In genomic region chr3:130839815-130840214, GRCh38 we compare ENCODE assay signal across 10 cellular contexts. TPM values are rescaled to one million over a fixed set of nuclear protein-coding genes. Genes with fewer than 3 reads are reported as not detected.
DNase-seq lines count a peak whose midpoint lies in the region; ATAC-seq lines count a peak whose summit lies in the region.
"Had no signal": no experiment of that assay in that cellular context is flagged by ENCODE, and none has a peak within 500 bp of the region (broad histone marks: within the 10 kb centered on the region; RNA-seq: fewer than 3 reads in every experiment).

No MANE protein-coding gene starts in this region.

- H3K4me3 ChIP-seq in skeletal muscle tissue (ENCODE audit: low read length in 3 of 3), result peak overlapping the region in 2 of 3 donors; percentile 10 to 22

- peak; percentile 18 for DNase-seq in SIG-M5 treated with dmso at 0.1 percent for 504 hours (lab: John Stamatoyannopoulos, UW; ENCODE audit: unreplicated experiment)
- no peak for DNase-seq in SIG-M5 (lab: John Stamatoyannopoulos, UW)
- DNase-seq in NCI-H2171 (lab: John Stamatoyannopoulos, UW), result peak; percentile 97
- DNase-seq in medulla oblongata (ENCODE audit: extremely low spot score), result no peak
- DNase-seq in HK-2 (ENCODE audit: unreplicated experiment), result no peak
- DNase-seq: activated T-cell treated with anti-CD3 and anti-CD28 coated beads, Interleukin-2, amount 50 U/mL, for 1 hour; naive B cell had no signal

- no peaks in the 10 kb centered on the region for H3K9me3 ChIP-seq in skeletal muscle tissue (ENCODE audit: control insufficient read depth in 3 of 3, low read length in 3 of 3)

- H3K36me3 ChIP-seq in skeletal muscle tissue (ENCODE audit: control insufficient read depth in 3 of 3, insufficient read depth in 3 of 3, low read length in 3 of 3), result no peaks in the 10 kb centered on the region

- H3K4me1 ChIP-seq in skeletal muscle tissue (ENCODE audit: control insufficient read depth in 3 of 3, insufficient read depth in 3 of 3, low read length in 3 of 3), result peaks cover 16 to 39% (median 23%) of the 10 kb centered on the region in 3 donors

- H3K9ac ChIP-seq in skeletal muscle tissue (ENCODE audit: low read depth in 1 of 3, low read length in 3 of 3), result peak overlapping the region in 2 of 3 donors; percentile 6 to 34

- peak; percentile 76 for ATAC-seq in HG03066 (IDR thresholded peaks at IDR 0.05; ENCODE audit: low read depth, unreplicated experiment)
- no peak for ATAC-seq in HG03045 (IDR thresholded peaks at IDR 0.05; ENCODE audit: unreplicated experiment)

- no peaks in the 10 kb centered on the region for H3K27me3 ChIP-seq in skeletal muscle tissue (ENCODE audit: control insufficient read depth in 3 of 3, insufficient read depth in 3 of 3, low read length in 3 of 3)

- H3K27ac ChIP-seq in skeletal muscle tissue (ENCODE audit: low read depth, low read length), result peak overlapping the region; percentile 72

RNA-seq across cellular contexts. Expression of gene ATP2C1, which starts 54.1 kb away (rescaled TPM):
- total RNA-seq in skeletal muscle tissue, result 106 TPM

Comparison
In these comparisons a context has a peak if more than half of its experiments do, and no peak if none do; other contexts are left out.
1. DNase-seq: peak in SIG-M5 treated with dmso at 0.1 percent for 504 hours (single experiment) and NCI-H2171 (single experiment); none in SIG-M5 (single experiment), medulla oblongata (single experiment) and HK-2 (single experiment).